14 cellular contexts compared by ENCODE assay signal in the genomic region with DNA sequence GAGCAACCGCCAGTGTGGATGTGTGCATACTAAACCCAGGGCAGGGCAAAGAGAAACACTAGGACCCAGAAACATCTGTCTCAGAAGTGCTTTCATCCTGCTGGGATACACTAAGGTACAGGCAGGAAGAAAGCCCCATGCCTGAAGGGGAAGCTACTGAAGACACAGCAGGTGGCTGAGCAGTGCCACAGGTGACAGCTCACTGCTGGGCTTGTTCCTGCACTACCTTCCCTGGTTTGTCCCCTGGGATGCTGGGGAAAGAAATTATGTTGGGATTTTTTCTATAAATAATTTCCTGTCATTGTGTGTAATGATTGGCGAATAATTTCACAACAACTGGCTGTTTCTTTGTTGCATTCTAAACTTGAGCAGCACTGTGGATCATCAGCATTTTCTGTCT.
A peak's percentile ranks its signal among the peaks of the same experiment; 100 is the strongest.
DNase-seq lines count a peak whose midpoint lies in the region; ATAC-seq and TF ChIP-seq lines count a peak whose summit lies in the region.
"Had no signal": no experiment of that assay in that cellular context is flagged by ENCODE, and none has a peak within 500 bp of the region (broad histone marks: within the 10 kb centered on the region; RNA-seq: fewer than 3 reads in every experiment).

No MANE protein-coding gene starts in this region.

- DNase-seq in NCI-H69 (lab: John Stamatoyannopoulos, UW), result peak; percentile 51
- DNase-seq in DMS153 treated with DMSO at 0.1 percent for 48 hours (lab: John Stamatoyannopoulos, UW; ENCODE audit: unreplicated experiment), result no peak
- DNase-seq in coronary artery (ENCODE audit: low spot score), result no peak
- DNase-seq in stimulated activated CD8-positive, alpha-beta memory T cell treated with anti-CD3 and anti-CD28 coated beads, Interleukin-4, amount 100 ng/mL, for 48 hours, result no peak
- DNase-seq: MV-4-11, NCI-H1436, NCI-H526, Right ventricle myocardium superior, SK-N-SH had no signal

- H3K36me3 ChIP-seq in HEK293 (ENCODE audit: control insufficient read depth in 2 of 2, insufficient read depth in 1 of 2, low read length in 2 of 2), result no peaks in the 10 kb centered on the region
- no peaks in the 10 kb centered on the region for H3K36me3 ChIP-seq in Loucy (ENCODE audit: insufficient read depth, low read length)
- H3K36me3 ChIP-seq in neural cell (ENCODE audit: insufficient read depth, low read length), result no peaks in the 10 kb centered on the region
- H3K36me3 ChIP-seq: BLaER1 had no signal

- H3K9ac ChIP-seq in Loucy (ENCODE audit: low read depth, low read length, poor library complexity, severe bottlenecking), result no peak overlapping the region
- no peak overlapping the region for H3K9ac ChIP-seq in neural cell (ENCODE audit: low read length)
- H3K9ac ChIP-seq: BLaER1 had no signal

- H2AFZ ChIP-seq in Loucy (ENCODE audit: low read length) (peak overlapping the region; percentile 25; the same call in 1 of the 2 replicates), neural cell (ENCODE audit: low read depth, low read length) (no peak overlapping the region)

- H4K20me1 ChIP-seq in Loucy (ENCODE audit: insufficient read depth, low read length, poor library complexity, severe bottlenecking), result no peaks in the 10 kb centered on the region
- no peaks in the 10 kb centered on the region for H4K20me1 ChIP-seq in neural cell (ENCODE audit: insufficient read depth)

- POLR2A ChIA-PET in HEK293 (lab: Yijun Ruan, JAX), result no interaction called here

- H3F3A ChIP-seq in Loucy (ENCODE audit: low read depth) (peaks cover 8% of the 10 kb centered on the region; the same call in 1 of the 2 replicates), neural cell (ENCODE audit: insufficient read depth, low read length, poor library complexity, severe bottlenecking) (no peaks in the 10 kb centered on the region)

- CTCF ChIA-PET in HEK293 (lab: Yijun Ruan, JAX), result no interaction called here

- no peak for TF ChIP-seq CTCF in HEK293 (tag by site-specific recombination; IDR thresholded peaks at IDR 0.05)
- no peak for TF ChIP-seq CTCF in Loucy (conservative IDR thresholded peaks at IDR 0.05; ENCODE audit: low read length)
- TF ChIP-seq CTCF in neural cell (IDR thresholded peaks at IDR 0.05; ENCODE audit: poor library complexity, severe bottlenecking), result no peak
- no peak for TF ChIP-seq CTCF in coronary artery (IDR thresholded peaks at IDR 0.05)

- H3K79me2 ChIP-seq in Loucy (ENCODE audit: insufficient read depth, low read length) (no peaks in the 10 kb centered on the region), neural cell (replicated peaks; ENCODE audit: insufficient read depth, low read length) (no peaks in the 10 kb centered on the region)

- TF ChIP-seq EP300 in neural cell (conservative IDR thresholded peaks at IDR 0.05; ENCODE audit: poor library complexity, severe bottlenecking), result no peak

- H3K9me2 ChIP-seq in Loucy (replicated peaks; ENCODE audit: low read depth, low read length) (no peaks in the 10 kb centered on the region), neural cell (ENCODE audit: insufficient read depth, low read length) (no peaks in the 10 kb centered on the region)
- H3K9me2 ChIP-seq: SK-N-SH had no signal

- H3K27ac ChIP-seq in HEK293 (ENCODE audit: extremely low read depth, low read depth, low read length), result no peak overlapping the region
- peak overlapping the region; percentile 5 for H3K27ac ChIP-seq in neural cell (ENCODE audit: low read length)
- H3K27ac ChIP-seq in coronary artery, result no peak overlapping the region
- H3K27ac ChIP-seq: BLaER1 had no signal

- no peak for TF ChIP-seq RAD21 in neural cell (conservative IDR thresholded peaks at IDR 0.05)

- H3K27me3 ChIP-seq in Loucy (ENCODE audit: insufficient read depth, low read length, poor library complexity, severe bottlenecking) (no peaks in the 10 kb centered on the region), neural cell (ENCODE audit: insufficient read depth, low read depth, low read length) (no peaks in the 10 kb centered on the region)

- H3K4me2 ChIP-seq in Loucy (ENCODE audit: low read depth, low read length, poor library complexity, severe bottlenecking), result no peak overlapping the region
- no peak overlapping the region for H3K4me2 ChIP-seq in neural cell (ENCODE audit: low read length)
- H3K4me2 ChIP-seq: BLaER1 had no signal

- no peak overlapping the region for H3K4me3 ChIP-seq in HEK293 (ENCODE audit: low read depth, low read length)
- H3K4me3 ChIP-seq in Loucy (ENCODE audit: low read length, poor library complexity, severe bottlenecking), result no peak overlapping the region
- H3K4me3 ChIP-seq in neural cell (ENCODE audit: low read length), result peak overlapping the region; percentile 28
- no peak overlapping the region for H3K4me3 ChIP-seq in coronary artery
- H3K4me3 ChIP-seq: BLaER1 had no signal

- H3K4me1 ChIP-seq in HEK293 (ENCODE audit: control insufficient read depth, insufficient read depth, low read length), result no peaks in the 10 kb centered on the region
- peaks cover 71% of the 10 kb centered on the region for H3K4me1 ChIP-seq in Loucy (ENCODE audit: insufficient read depth, low read length, poor library complexity, severe bottlenecking)

- ATAC-seq in HG02885 (IDR thresholded peaks at IDR 0.05; ENCODE audit: poor library complexity, unreplicated experiment), result no peak

- H3K9me3 ChIP-seq in HEK293 (ENCODE audit: control insufficient read depth, insufficient read depth, low read depth, low read length), result no peaks in the 10 kb centered on the region
- H3K9me3 ChIP-seq in Loucy (ENCODE audit: insufficient read depth, low read depth, low read length), result no peaks in the 10 kb centered on the region
- no peaks in the 10 kb centered on the region for H3K9me3 ChIP-seq in neural cell (ENCODE audit: low read length)
- H3K9me3 ChIP-seq: BLaER1, SK-N-SH had no signal

TF ChIP-seq in HEK293, 187 proteins besides CTCF, POLR2A, EP300 and RAD21:
- no peak for TF ChIP-seq ZBTB1 (tag by site-specific recombination; IDR thresholded peaks at IDR 0.05)
- TF ChIP-seq EGR2 (tag by site-specific recombination; IDR thresholded peaks at IDR 0.05; ENCODE audit: low read depth), result no peak
- peak; percentile 77; the same call in 1 of the 2 replicates for TF ChIP-seq SCRT1 (tag by site-specific recombination; IDR thresholded peaks at IDR 0.05; ENCODE audit: borderline replicate concordance)
- peak; percentile 83 for TF ChIP-seq ZIC2 (tag by site-specific recombination; IDR thresholded peaks at IDR 0.05)
- peak; percentile 89; the same call in 1 of the 2 replicates for TF ChIP-seq SCRT2 (tag by site-specific recombination; IDR thresholded peaks at IDR 0.05)
TF ChIP-seq in HEK293: peak in this region for 3.

TF ChIP-seq in neural cell, 6 proteins besides CTCF, POLR2A, EP300 and RAD21:
- TF ChIP-seq EZH2 (IDR thresholded peaks at IDR 0.05; ENCODE audit: borderline replicate concordance, insufficient read depth, low read length, poor library complexity, severe bottlenecking) (no peak), POLR2AphosphoS5 (IDR thresholded peaks at IDR 0.05) (peak; percentile 50), MXI1 (conservative IDR thresholded peaks at IDR 0.05; ENCODE audit: poor library complexity, severe bottlenecking) (no peak), REST (IDR thresholded peaks at IDR 0.05; ENCODE audit: borderline replicate concordance) (no peak), TAF1 (IDR thresholded peaks at IDR 0.05; ENCODE audit: low read depth) (no peak), SMC3 (conservative IDR thresholded peaks at IDR 0.05; ENCODE audit: poor library complexity) (no peak)
